In genomic region chr9:132879443-132880310, GRCh38 we compare ENCODE assay signal across 9 cellular contexts. TPM values are rescaled to one million over a fixed set of nuclear protein-coding genes. Genes with fewer than 3 reads are reported as not detected.
DNase-seq lines count a peak whose midpoint lies in the region; ATAC-seq and TF ChIP-seq lines count a peak whose summit lies in the region.
"Had no signal": no experiment of that assay in that cellular context is flagged by ENCODE, and none has a peak within 500 bp of the region (broad histone marks: within the 10 kb centered on the region; RNA-seq: fewer than 3 reads in every experiment).

No MANE protein-coding gene starts in this region.

- DNase-seq in heart right ventricle: no peak
- DNase-seq in cardiac septum (ENCODE audit: low spot score): no peak
- no peak for DNase-seq in activated T-helper 1 cell treated with anti-CD3 and anti-CD28 coated beads, Interleukin-12 subunit alpha, Interleukin-12 subunit beta, Interleukin-2, Interleukin-4 antibody, amounts not matched to agents 30 ng/mL and 10 ng/mL and 1 ng/mL, durations not matched to agents 14 hours and 24 hours and 36 hours (ENCODE audit: low spot score)
- no peak for DNase-seq in memory B cell (ENCODE audit: low spot score in 2 of 2)
- no peak for DNase-seq in upper lobe of left lung
- DNase-seq in psoas muscle: no peak
- DNase-seq: NCI-H524 treated with DMSO at 0.1 percent for 48 hours had no signal

- no peaks in the 10 kb centered on the region for H3K36me3 Mint-ChIP-seq in activated T-helper 1 cell treated with anti-CD3 and anti-CD28 coated beads, Interleukin-12 subunit alpha, Interleukin-12 subunit beta, Interleukin-2, Interleukin-4 antibody, amounts not matched to agents 30 ng/mL and 10 ng/mL and 1 ng/mL, durations not matched to agents 14 hours and 24 hours and 36 hours (ENCODE audit: low read depth)
- H3K36me3 Mint-ChIP-seq in memory B cell: peaks cover 2% of the 10 kb centered on the region

- WGBS in heart right ventricle, 2 donors: 82 to 84% methylated on average over 7 of the region's 7 CpGs
- 80 to 81% methylated on average over 7 of the region's 7 CpGs for WGBS in upper lobe of left lung, 2 donors
- 74 to 83% (median 78%) methylated on average over 7 of the region's 7 CpGs for WGBS in psoas muscle, 3 donors

- TF ChIP-seq EP300 in upper lobe of left lung (IDR thresholded peaks at IDR 0.05): no peak

- H3K9me3 Mint-ChIP-seq in activated T-helper 1 cell treated with anti-CD3 and anti-CD28 coated beads, Interleukin-12 subunit alpha, Interleukin-12 subunit beta, Interleukin-2, Interleukin-4 antibody, amounts not matched to agents 30 ng/mL and 10 ng/mL and 1 ng/mL, durations not matched to agents 14 hours and 24 hours and 36 hours: no peaks in the 10 kb centered on the region
- H3K9me3 Mint-ChIP-seq in memory B cell: no peaks in the 10 kb centered on the region

- peaks cover 26% of the 10 kb centered on the region for H3K4me1 Mint-ChIP-seq in activated T-helper 1 cell treated with anti-CD3 and anti-CD28 coated beads, Interleukin-12 subunit alpha, Interleukin-12 subunit beta, Interleukin-2, Interleukin-4 antibody, amounts not matched to agents 30 ng/mL and 10 ng/mL and 1 ng/mL, durations not matched to agents 14 hours and 24 hours and 36 hours (ENCODE audit: low read depth)
- peaks cover 17% of the 10 kb centered on the region for H3K4me1 Mint-ChIP-seq in memory B cell

- H3K27me3 Mint-ChIP-seq in activated T-helper 1 cell treated with anti-CD3 and anti-CD28 coated beads, Interleukin-12 subunit alpha, Interleukin-12 subunit beta, Interleukin-2, Interleukin-4 antibody, amounts not matched to agents 30 ng/mL and 10 ng/mL and 1 ng/mL, durations not matched to agents 14 hours and 24 hours and 36 hours (ENCODE audit: insufficient read depth): peaks cover 9% of the 10 kb centered on the region
- H3K27me3 Mint-ChIP-seq in memory B cell: no peaks in the 10 kb centered on the region

- peaks cover 2 to 16% (median 7%) of the 10 kb centered on the region in 9 donors for H3K4me1 ChIP-seq in heart right ventricle
- H3K4me1 ChIP-seq in upper lobe of left lung: peaks cover 6 to 20% (median 10%) of the 10 kb centered on the region in 4 donors
- no peaks in the 10 kb centered on the region for H3K4me1 ChIP-seq in psoas muscle

- H3K27ac Mint-ChIP-seq in activated T-helper 1 cell treated with anti-CD3 and anti-CD28 coated beads, Interleukin-12 subunit alpha, Interleukin-12 subunit beta, Interleukin-2, Interleukin-4 antibody, amounts not matched to agents 30 ng/mL and 10 ng/mL and 1 ng/mL, durations not matched to agents 14 hours and 24 hours and 36 hours: peak overlapping the region; percentile 68
- peak overlapping the region; percentile 92 for H3K27ac Mint-ChIP-seq in memory B cell

- peaks cover 0 to 10% (median 0%) of the 10 kb centered on the region in 9 donors for H3K36me3 ChIP-seq in heart right ventricle
- peaks cover 0 to 3% (median 0%) of the 10 kb centered on the region in 4 donors for H3K36me3 ChIP-seq in upper lobe of left lung
- no peaks in the 10 kb centered on the region for H3K36me3 ChIP-seq in psoas muscle (ENCODE audit: insufficient read depth in 1 of 2, low read depth in 1 of 2)

- H3K4me3 ChIP-seq in heart right ventricle (peak overlapping the region in 5 of 10 donors; percentile 79 to 100 (median 98)), upper lobe of left lung (no peak overlapping the region), psoas muscle (no peak overlapping the region)

- no peak for TF ChIP-seq CTCF in heart right ventricle (IDR thresholded peaks at IDR 0.05)
- TF ChIP-seq CTCF in upper lobe of left lung (IDR thresholded peaks at IDR 0.05): no peak
- no peak for TF ChIP-seq CTCF in psoas muscle (IDR thresholded peaks at IDR 0.05)

- no peak for TF ChIP-seq POLR2A in upper lobe of left lung (IDR thresholded peaks at IDR 0.05)

- H3K27ac ChIP-seq in heart right ventricle (peak overlapping the region in 7 of 10 donors; percentile 63 to 84 (median 74)), upper lobe of left lung (peak overlapping the region in 3 of 4 donors; percentile 83 to 85 (median 83)), psoas muscle (no peak overlapping the region)

- no peaks in the 10 kb centered on the region for H3K27me3 ChIP-seq in heart right ventricle
- no peaks in the 10 kb centered on the region for H3K27me3 ChIP-seq in upper lobe of left lung
- H3K27me3 ChIP-seq in psoas muscle (ENCODE audit: insufficient read depth in 3 of 3, low read length in 2 of 3): no peaks in the 10 kb centered on the region

- intact Hi-C loops in heart right ventricle (cut with DNase I): no loop called here
- intact Hi-C loops in cardiac septum (cut with DNase I): loop anchor here (5.0 kb wide), 1 partner anchor 207 kb away; the partner anchor contains the start of gene GTF3C4
- intact Hi-C loops in activated T-helper 1 cell treated with anti-CD3 and anti-CD28 coated beads, Interleukin-12 subunit alpha, Interleukin-12 subunit beta, Interleukin-2, Interleukin-4 antibody, amounts not matched to agents 30 ng/mL and 10 ng/mL and 1 ng/mL, durations not matched to agents 14 hours and 24 hours and 36 hours (cut with micrococcal nuclease): loop anchor here (2.0 to 5.0 kb wide), 2 partner anchors 65 to 802 kb away; partner anchors contain the start of genes MED27 and TSC1
- intact Hi-C loops in psoas muscle (cut with DNase I): no loop called here

- peak overlapping the region; percentile 84 for H3K4me3 Mint-ChIP-seq in activated T-helper 1 cell treated with anti-CD3 and anti-CD28 coated beads, Interleukin-12 subunit alpha, Interleukin-12 subunit beta, Interleukin-2, Interleukin-4 antibody, amounts not matched to agents 30 ng/mL and 10 ng/mL and 1 ng/mL, durations not matched to agents 14 hours and 24 hours and 36 hours
- H3K4me3 Mint-ChIP-seq in memory B cell: peak overlapping the region; percentile 88

- H3K9me3 ChIP-seq in heart right ventricle: no peaks in the 10 kb centered on the region
- no peaks in the 10 kb centered on the region for H3K9me3 ChIP-seq in upper lobe of left lung
- no peaks in the 10 kb centered on the region for H3K9me3 ChIP-seq in psoas muscle

- no peak for ATAC-seq in heart right ventricle
- ATAC-seq in memory B cell (ENCODE audit: low read depth): peak; percentile 20
- no peak for ATAC-seq in upper lobe of left lung (ENCODE audit: low FRiP score in 2 of 2)
- ATAC-seq in HG02970 (IDR thresholded peaks at IDR 0.05; ENCODE audit: low FRiP score, unreplicated experiment): no peak
- no peak for ATAC-seq in GM19467 (IDR thresholded peaks at IDR 0.05; ENCODE audit: unreplicated experiment)
- ATAC-seq in psoas muscle: no peak

RNA-seq across cellular contexts. Expression of gene SPACA9, which starts 1.0 kb away (rescaled TPM):
- 10 to 100 TPM in 1 of 10 donors, 1 to 10 TPM in 9; 3.4 to 10.1 (median 5.7) TPM for total RNA-seq in heart right ventricle
- 1 to 10 TPM; 1.7 to 5.5 TPM for polyA plus RNA-seq in heart right ventricle
- total RNA-seq in cardiac septum: 5.4 TPM
- 0.88 and 0.91 TPM in 2 replicates for total RNA-seq in activated T-helper 1 cell treated with anti-CD3 and anti-CD28 coated beads, Interleukin-12 subunit alpha, Interleukin-12 subunit beta, Interleukin-2, Interleukin-4 antibody, amounts not matched to agents 30 ng/mL and 10 ng/mL and 1 ng/mL, durations not matched to agents 14 hours and 24 hours and 36 hours
- total RNA-seq in upper lobe of left lung: 10 to 100 TPM in 2 of 6 donors, 1 to 10 TPM in 4; 4.4 to 27.1 (median 7.1) TPM
- total RNA-seq in psoas muscle: 1 to 10 TPM; 1.1 to 3.6 (median 1.5) TPM
- under 1 TPM; 0.64 to 0.91 (median 0.76) TPM for polyA plus RNA-seq in psoas muscle

RNA-seq across cellular contexts. Expression of gene AK8, which starts 1.6 kb away (rescaled TPM):
- total RNA-seq in heart right ventricle: 1 to 10 TPM in 1 of 10 donors, under 1 TPM in 4, not detected in 5; 0.15 to 1.0 (median 0.26) TPM
- under 1 TPM in 1 of 2 donors, not detected in 1; 0.09 TPM for polyA plus RNA-seq in heart right ventricle
- total RNA-seq in cardiac septum: 0.13 TPM
- not detected in 2 replicates for total RNA-seq in activated T-helper 1 cell treated with anti-CD3 and anti-CD28 coated beads, Interleukin-12 subunit alpha, Interleukin-12 subunit beta, Interleukin-2, Interleukin-4 antibody, amounts not matched to agents 30 ng/mL and 10 ng/mL and 1 ng/mL, durations not matched to agents 14 hours and 24 hours and 36 hours
- total RNA-seq in upper lobe of left lung: 1 to 10 TPM in 5 of 6 donors, under 1 TPM in 1; 0.44 to 8.4 (median 3.6) TPM
- not detected for total RNA-seq in psoas muscle
- polyA plus RNA-seq in psoas muscle: under 1 TPM in 1 of 3 donors, not detected in 2; 0.10 TPM

Comparison
In these comparisons a context has a peak if more than half of its experiments do, and no peak if none do; other contexts are left out.
1. intact Hi-C loops: an anchor here in cardiac septum (5.0 kb wide) and activated T-helper 1 cell treated with anti-CD3 and anti-CD28 coated beads, Interleukin-12 subunit alpha, Interleukin-12 subunit beta, Interleukin-2, Interleukin-4 antibody, amounts not matched to agents 30 ng/mL and 10 ng/mL and 1 ng/mL, durations not matched to agents 14 hours and 24 hours and 36 hours (2.0 to 5.0 kb wide); none called in heart right ventricle and psoas muscle.